In the genomic region with DNA sequence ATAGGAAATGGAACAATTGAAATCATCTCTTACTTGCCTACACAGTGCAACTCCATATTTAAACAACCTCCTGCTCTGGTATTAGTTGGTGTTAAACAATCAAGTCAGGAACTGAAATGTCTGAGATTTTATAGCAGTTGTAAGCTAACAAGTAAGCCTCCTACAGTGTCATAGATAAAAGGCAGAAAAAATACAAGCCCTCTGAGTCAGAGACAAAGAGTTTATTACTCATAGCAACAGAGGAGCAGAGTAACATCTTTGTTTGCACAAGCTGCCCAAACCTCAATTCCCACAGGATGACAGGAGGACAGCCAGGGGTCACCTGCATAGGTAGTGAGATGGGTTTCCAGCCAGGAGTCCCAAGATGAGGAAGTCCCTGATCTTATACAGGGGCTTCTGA, we compare ENCODE assay signal across 8 cellular contexts.
DNase-seq lines count a peak whose midpoint lies in the region; ATAC-seq and TF ChIP-seq lines count a peak whose summit lies in the region.

No MANE protein-coding gene starts in this region.

- TF ChIP-seq CTCF in Calu3 (IDR thresholded peaks at IDR 0.05; ENCODE audit: unreplicated experiment) = no peak
- TF ChIP-seq CTCF in LNCaP clone FGC (IDR thresholded peaks at IDR 0.05; ENCODE audit: control insufficient read depth, extremely low read depth, insufficient read depth) = no peak

- no peak for ATAC-seq in HG02938 (IDR thresholded peaks at IDR 0.05; ENCODE audit: unreplicated experiment)

- CTCF ChIA-PET in Calu3 (lab: Charles Lee) = no interaction called here

- peak; percentile 13 for DNase-seq in Calu3
- DNase-seq in LNCaP clone FGC (ENCODE audit: low read depth) = peak; percentile 15
- peak; percentile 76 for DNase-seq in dedifferentiated amniotic fluid mesenchymal stem cell (ENCODE audit: extremely low spot score)
- peak; percentile 6 for DNase-seq in occipital lobe (lab: John Stamatoyannopoulos, UW)
- no peak for DNase-seq in NCI-H2081 treated with DMSO at 0.1 percent for 48 hours (lab: John Stamatoyannopoulos, UW)
- DNase-seq in UCSD-AML1 (lab: John Stamatoyannopoulos, UW; ENCODE audit: unreplicated experiment) = no peak
- DNase-seq in cerebellar cortex (ENCODE audit: low spot score) = no peak

- H3K4me3 Mint-ChIP-seq in Calu3 (ENCODE audit: low read depth, unreplicated experiment) = no peak overlapping the region

- H3K9me3 Mint-ChIP-seq in Calu3 (ENCODE audit: low read depth, unreplicated experiment) = no peaks in the 10 kb centered on the region

- intact Hi-C loops in Calu3 (cut with micrococcal nuclease; ENCODE audit: unreplicated experiment) = no loop called here

- H3K27ac Mint-ChIP-seq in Calu3 (ENCODE audit: unreplicated experiment) = no peak overlapping the region

- H3K4me3 ChIP-seq in LNCaP clone FGC (ENCODE audit: low read depth, low read length) = no peak overlapping the region

- no peaks in the 10 kb centered on the region for H3K27me3 Mint-ChIP-seq in Calu3 (ENCODE audit: unreplicated experiment)

- no TSS peak for BruUV-seq in Calu3 (replicated peaks; lab: Mats Ljungman, UMichigan)

- no peaks in the 10 kb centered on the region for H3K36me3 Mint-ChIP-seq in Calu3 (ENCODE audit: insufficient read depth, unreplicated experiment)

- no peaks in the 10 kb centered on the region for H3K4me1 Mint-ChIP-seq in Calu3 (ENCODE audit: low read depth, unreplicated experiment)

Comparison
In these comparisons a context has a peak if more than half of its experiments do, and no peak if none do; other contexts are left out.
1. DNase-seq: peak in Calu3 (single experiment), LNCaP clone FGC (single experiment), dedifferentiated amniotic fluid mesenchymal stem cell (single experiment) and occipital lobe (single experiment); none in NCI-H2081 treated with DMSO at 0.1 percent for 48 hours (single experiment), UCSD-AML1 (single experiment) and cerebellar cortex (single experiment).